Comparison of ENCODE assay signal across 16 cellular contexts in the genomic region with DNA sequence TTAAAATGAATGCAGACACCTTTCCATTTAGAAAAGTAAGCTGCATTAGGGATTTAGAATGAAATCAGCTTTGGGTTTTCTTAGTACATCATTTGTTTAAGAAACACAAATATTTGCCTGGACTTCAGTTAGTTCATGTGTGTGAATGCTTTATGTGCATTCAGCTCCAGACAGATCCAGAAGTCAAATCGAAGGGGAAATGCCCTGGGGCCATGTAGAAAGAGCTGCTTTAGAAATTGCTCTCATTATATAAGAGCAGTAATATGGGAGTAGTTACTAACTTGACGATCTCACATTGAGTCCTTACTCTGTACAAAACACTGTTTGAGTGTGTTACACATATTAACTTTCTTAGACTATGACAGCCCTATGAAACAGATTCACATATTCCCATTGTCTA.
"Had no signal": no experiment of that assay in that cellular context is flagged by ENCODE, and none has a peak within 500 bp of the region (broad histone marks: within the 10 kb centered on the region; RNA-seq: fewer than 3 reads in every experiment).

No MANE protein-coding gene starts in this region.

- ATAC-seq: activated CD4-positive, alpha-beta T cell treated with anti-CD3 and anti-CD28 coated beads for 36 hours; activated CD8-positive, alpha-beta T cell treated with anti-CD3 and anti-CD28 coated beads, Interleukin-2, amount 10 ng/mL, durations not matched to agents 7 days and 5 days; activated naive CD8-positive, alpha-beta T cell treated with anti-CD3 and anti-CD28 coated beads, Interleukin-2, amount 50 U/mL, for 24 hours; left colon; mucosa of descending colon; naive thymus-derived CD8-positive, alpha-beta T cell; stimulated activated naive B cell treated with anti-CD40 and anti-IgM and Interleukin-4, amounts not matched to agents 10 μg/mL and 1 μg/mL and 100 μg/mL, for 72 hours had no signal

- H3K27ac ChIP-seq: cardiac muscle cell, esophagus squamous epithelium, neutrophil, tibial nerve, WERI-Rb-1 had no signal

- H3K4me1 ChIP-seq: esophagus squamous epithelium, tibial nerve had no signal

- DNase-seq: activated CD4-positive, alpha-beta T cell treated with anti-CD3 and anti-CD28 coated beads for 36 hours; activated CD8-positive, alpha-beta T cell treated with anti-CD3 and anti-CD28 coated beads, Interleukin-2, amount 10 ng/mL, durations not matched to agents 7 days and 5 days; activated naive CD4-positive, alpha-beta T cell treated with Interleukin-2 at 50 U/mL for 16 hours; activated naive CD8-positive, alpha-beta T cell treated with anti-CD3 and anti-CD28 coated beads, Interleukin-2, amount 50 U/mL, for 24 hours; esophagus squamous epithelium; head of caudate nucleus; left colon; mucosa of descending colon; naive thymus-derived CD8-positive, alpha-beta T cell; sigmoid colon; stimulated activated CD4-positive, alpha-beta T cell treated with anti-CD3 and anti-CD28 coated beads, Interleukin-2, amount 100 ng/mL, for 24 hours; stimulated activated naive B cell treated with anti-CD40 and anti-IgM and Interleukin-4, amounts not matched to agents 10 μg/mL and 1 μg/mL and 100 μg/mL, for 72 hours; WERI-Rb-1 had no signal

- H3K36me3 ChIP-seq: cardiac muscle cell, neutrophil, sigmoid colon, WERI-Rb-1 had no signal

- H3K4me3 ChIP-seq: cardiac muscle cell, esophagus squamous epithelium, mucosa of descending colon, sigmoid colon, tibial nerve had no signal

- H3K9me3 ChIP-seq: esophagus squamous epithelium, mucosa of descending colon, neutrophil, sigmoid colon, tibial nerve had no signal

- H3K27me3 ChIP-seq: cardiac muscle cell, esophagus squamous epithelium, neutrophil, sigmoid colon, tibial nerve had no signal
